Comparison of ENCODE assay signal across 21 cellular contexts in genomic region chr2:23589739-23590138, GRCh38.
DNase-seq lines count a peak whose midpoint lies in the region; ATAC-seq and TF ChIP-seq lines count a peak whose summit lies in the region.
"Had no signal": no experiment of that assay in that cellular context is flagged by ENCODE, and none has a peak within 500 bp of the region (broad histone marks: within the 10 kb centered on the region; RNA-seq: fewer than 3 reads in every experiment).

No MANE protein-coding gene starts in this region.

- H3K4me3 ChIP-seq in prostate gland: no peak overlapping the region
- H3K4me3 ChIP-seq: cardiac muscle cell, skin epidermis, thyroid gland had no signal

- H3K9me3 Mint-ChIP-seq in activated naive CD4-positive, alpha-beta T cell treated with anti-CD3 and anti-CD28 coated beads for 36 hours: no peaks in the 10 kb centered on the region
- H3K9me3 Mint-ChIP-seq: activated naive CD8-positive, alpha-beta T cell treated with anti-CD3 and anti-CD28 coated beads, Interleukin-2, amount 10 ng/mL, durations not matched to agents 7 days and 5 days; activated T-cell treated with anti-CD3 and anti-CD28 coated beads, Interleukin-2, amount 50 U/mL, for 4 hours had no signal

- intact Hi-C loops in Right ventricle myocardium superior (cut with DNase I): no loop called here
- intact Hi-C loops in prostate gland (cut with DNase I): no loop called here
- intact Hi-C loops in activated naive CD4-positive, alpha-beta T cell treated with anti-CD3 and anti-CD28 coated beads for 36 hours (cut with micrococcal nuclease): no loop called here

- H3K27ac Mint-ChIP-seq in activated naive CD4-positive, alpha-beta T cell treated with anti-CD3 and anti-CD28 coated beads for 36 hours: no peak overlapping the region
- H3K27ac Mint-ChIP-seq: activated naive CD8-positive, alpha-beta T cell treated with anti-CD3 and anti-CD28 coated beads, Interleukin-2, amount 10 ng/mL, durations not matched to agents 7 days and 5 days had no signal

- peaks cover 4% of the 10 kb centered on the region for H3K4me1 ChIP-seq in prostate gland (replicated peaks)

- ATAC-seq in Right ventricle myocardium superior (ENCODE audit: poor library complexity): peak; percentile 47
- ATAC-seq in HG02571 (IDR thresholded peaks at IDR 0.05; ENCODE audit: unreplicated experiment): no peak
- ATAC-seq: activated T-cell treated with anti-CD3 and anti-CD28 coated beads, Interleukin-2, amount 50 U/mL, for 4 hours; Panc1 had no signal

- WGBS in prostate gland: 59% methylated on average over 2 of the region's 2 CpGs

- DNase-seq in DMS53 (lab: John Stamatoyannopoulos, UW): peak; percentile 22
- DNase-seq in DMS53 treated with DMSO at 0.1 percent for 48 hours (lab: John Stamatoyannopoulos, UW; ENCODE audit: unreplicated experiment): no peak
- DNase-seq in Right ventricle myocardium superior: no peak
- DNase-seq in prostate gland (ENCODE audit: low spot score): no peak
- no peak for DNase-seq in putamen (ENCODE audit: low spot score)
- no peak for DNase-seq in GM20000 (ENCODE audit: low spot score)
- DNase-seq in activated naive CD4-positive, alpha-beta T cell treated with anti-CD3 and anti-CD28 coated beads for 36 hours: no peak
- DNase-seq: 8988T; activated CD4-positive, alpha-beta T cell treated with anti-CD3 and anti-CD28 coated beads, Interleukin-2, amount 50 U/mL, for 4 hours; activated naive CD8-positive, alpha-beta T cell treated with anti-CD3 and anti-CD28 coated beads, Interleukin-2, amount 10 ng/mL, durations not matched to agents 7 days and 5 days; activated T-cell treated with anti-CD3 and anti-CD28 coated beads, Interleukin-2, amount 50 U/mL, for 4 hours; HCEC 1CT; midbrain; NCI-H1105; SW 1271; thyroid gland had no signal

- no peaks in the 10 kb centered on the region for H3K36me3 Mint-ChIP-seq in activated naive CD4-positive, alpha-beta T cell treated with anti-CD3 and anti-CD28 coated beads for 36 hours (ENCODE audit: low read depth)
- H3K36me3 Mint-ChIP-seq: activated naive CD8-positive, alpha-beta T cell treated with anti-CD3 and anti-CD28 coated beads, Interleukin-2, amount 10 ng/mL, durations not matched to agents 7 days and 5 days had no signal

- TF ChIP-seq CTCF in prostate gland (IDR thresholded peaks at IDR 0.05) (no peak), GM20000 (IDR thresholded peaks at IDR 0.05; ENCODE audit: extremely low read depth, missing control alignments) (no peak)

- CTCF ChIA-PET in activated naive CD4-positive, alpha-beta T cell treated with anti-CD3 and anti-CD28 coated beads for 36 hours (lab: Charles Lee): interaction anchor here (0.6 to 1.8 kb wide), 2 partner anchors 9 to 35 kb away, joined by 5 to 7 read pairs; no protein-coding TSS in a partner anchor

- H3K4me1 Mint-ChIP-seq in activated naive CD4-positive, alpha-beta T cell treated with anti-CD3 and anti-CD28 coated beads for 36 hours (ENCODE audit: low read depth): no peaks in the 10 kb centered on the region
- H3K4me1 Mint-ChIP-seq: activated naive CD8-positive, alpha-beta T cell treated with anti-CD3 and anti-CD28 coated beads, Interleukin-2, amount 10 ng/mL, durations not matched to agents 7 days and 5 days had no signal

- no peaks in the 10 kb centered on the region for H3K9me3 ChIP-seq in prostate gland
- H3K9me3 ChIP-seq: thyroid gland had no signal

- no peak overlapping the region for H3K4me3 Mint-ChIP-seq in activated naive CD4-positive, alpha-beta T cell treated with anti-CD3 and anti-CD28 coated beads for 36 hours
- H3K4me3 Mint-ChIP-seq: activated naive CD8-positive, alpha-beta T cell treated with anti-CD3 and anti-CD28 coated beads, Interleukin-2, amount 10 ng/mL, durations not matched to agents 7 days and 5 days; activated T-cell treated with anti-CD3 and anti-CD28 coated beads, Interleukin-2, amount 50 U/mL, for 4 hours had no signal

- TF ChIP-seq POLR2A in prostate gland (IDR thresholded peaks at IDR 0.05): no peak

- no peaks in the 10 kb centered on the region for H3K36me3 ChIP-seq in prostate gland
- H3K36me3 ChIP-seq: cardiac muscle cell, thyroid gland had no signal

- peak overlapping the region; percentile 10 to 31 for H3K27ac ChIP-seq in prostate gland
- H3K27ac ChIP-seq: cardiac muscle cell, KMS-11, skin epidermis, thyroid gland had no signal

- no peaks in the 10 kb centered on the region for H3K27me3 ChIP-seq in prostate gland (replicated peaks; ENCODE audit: insufficient read depth)
- H3K27me3 ChIP-seq: cardiac muscle cell, thyroid gland had no signal

- no peaks in the 10 kb centered on the region for H3K27me3 Mint-ChIP-seq in activated naive CD4-positive, alpha-beta T cell treated with anti-CD3 and anti-CD28 coated beads for 36 hours (ENCODE audit: low read depth)
